Comparison of ENCODE assay signal across 1 cellular context in genomic region chr3:58045084-58045483, GRCh38.
TF ChIP-seq lines count a peak whose summit lies in the region.

No MANE protein-coding gene starts in this region.

TF ChIP-seq in HepG2, 621 proteins besides CTCF, POLR2A, EP300 and RAD21 (continued from another document):
- TF ChIP-seq NR0B2 (CRISPR knock-in tag; IDR thresholded peaks at IDR 0.05) (no peak), HNRNPLL (IDR thresholded peaks at IDR 0.05; ENCODE audit: low read depth, low read length, poor library complexity, severe bottlenecking) (no peak), KDM1A (CRISPR knock-in tag; IDR thresholded peaks at IDR 0.05) (no peak), MEF2D (CRISPR knock-in tag; IDR thresholded peaks at IDR 0.05) (no peak), NRL (CRISPR knock-in tag; IDR thresholded peaks at IDR 0.05; ENCODE audit: borderline replicate concordance) (no peak), ZNF746 (CRISPR knock-in tag; IDR thresholded peaks at IDR 0.05) (no peak), ZNF24 (IDR thresholded peaks at IDR 0.05) (no peak), ZSCAN25 (CRISPR knock-in tag; IDR thresholded peaks at IDR 0.05) (no peak), FIP1L1 (IDR thresholded peaks at IDR 0.05; ENCODE audit: borderline replicate concordance, insufficient read depth, low read depth, low read length) (no peak), PBX2 (CRISPR knock-in tag; IDR thresholded peaks at IDR 0.05) (no peak), RCOR2 (CRISPR knock-in tag; IDR thresholded peaks at IDR 0.05) (no peak), ZNF605 (CRISPR knock-in tag; IDR thresholded peaks at IDR 0.05) (no peak)
